10 cellular contexts compared by ENCODE assay signal in the genomic region with DNA sequence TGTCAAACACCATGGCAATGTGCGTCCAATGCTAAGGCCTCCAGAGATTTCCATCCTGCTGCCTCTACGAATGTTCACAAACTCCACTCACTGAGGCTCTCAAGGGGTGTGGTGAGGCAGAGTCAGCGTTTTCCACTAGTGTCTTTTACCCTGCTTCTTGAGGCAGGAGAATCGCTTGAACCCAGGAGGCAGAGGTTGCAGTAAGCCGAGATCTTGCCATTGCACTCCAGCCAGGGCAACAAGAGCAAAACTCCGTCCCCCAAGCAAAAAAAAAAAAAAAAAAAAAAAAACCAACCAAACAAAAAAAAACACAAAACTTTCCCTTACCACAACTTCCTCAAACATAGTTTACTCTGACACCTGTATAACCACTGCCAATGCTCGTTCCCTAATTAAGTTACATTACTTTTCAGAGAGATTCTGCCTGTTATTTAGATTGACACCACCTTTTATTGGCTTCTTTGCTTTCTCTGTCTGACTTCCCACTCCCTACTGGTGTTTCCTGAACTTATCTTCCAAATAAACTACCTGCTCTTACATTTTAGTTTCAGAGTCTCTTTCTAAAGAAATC.
A peak's percentile ranks its signal among the peaks of the same experiment; 100 is the strongest.
DNase-seq lines count a peak whose midpoint lies in the region; ATAC-seq, FAIRE-seq and TF ChIP-seq lines count a peak whose summit lies in the region.
"Had no signal": no experiment of that assay in that cellular context is flagged by ENCODE, and none has a peak within 500 bp of the region (broad histone marks: within the 10 kb centered on the region; RNA-seq: fewer than 3 reads in every experiment).

No MANE protein-coding gene starts in this region.

- peak overlapping the region; percentile 42 for H3K4me3 ChIP-seq in GM08714 (ENCODE audit: low read length)
- H3K4me3 ChIP-seq in GM12878 = peak overlapping the region; percentile 60
- H3K4me3 ChIP-seq in body of pancreas = no peak overlapping the region
- H3K4me3 ChIP-seq in A673 (ENCODE audit: low read depth, low read length, poor library complexity, severe bottlenecking) = no peak overlapping the region

- POLR2A ChIA-PET in GM12878 (lab: Charles Lee) = interaction anchor here (1.7 kb wide), 1 partner anchor 25 kb away, joined by 4 read pairs; no protein-coding TSS in a partner anchor
- POLR2A ChIA-PET in A673 (lab: Charles Lee; ENCODE audit: low non-redundant PET) = no interaction called here

- peaks cover 7% of the 10 kb centered on the region for H3K79me2 ChIP-seq in GM12878 (ENCODE audit: control insufficient read depth, insufficient read depth, low read length)

- peak overlapping the region; percentile 93 for H3K27ac ChIP-seq in GM12878 (ENCODE audit: control insufficient read depth, insufficient read depth)
- no peak overlapping the region for H3K27ac ChIP-seq in body of pancreas
- no peak overlapping the region for H3K27ac ChIP-seq in A673 (ENCODE audit: low read depth, low read length, poor library complexity, severe bottlenecking)

- H3K9me3 ChIP-seq in GM12878 (replicated peaks; ENCODE audit: control insufficient read depth, insufficient read depth, low read length) = no peaks in the 10 kb centered on the region; the same call in 2 of the 3 replicates
- no peaks in the 10 kb centered on the region for H3K9me3 ChIP-seq in body of pancreas
- H3K9me3 ChIP-seq in A673 (ENCODE audit: low read depth, low read length, poor library complexity, severe bottlenecking) = no peaks in the 10 kb centered on the region

- peak; percentile 35 for FAIRE-seq in GM12878 (lab: Jason Lieb, UNC)

- RAD21 ChIA-PET in GM12878 (lab: Charles Lee; ENCODE audit: unreplicated experiment) = interaction anchor here (1.0 to 1.8 kb wide), 4 partner anchors 25 to 315 kb away, joined by 3 to 9 read pairs (median 6); no protein-coding TSS in a partner anchor

- TF ChIP-seq CTCF in GM12878 (IDR thresholded peaks at IDR 0.05 in 2 of 3, conservative IDR thresholded peaks at IDR 0.05 in 1 of 3; ENCODE audit: control insufficient read depth in 2 of 3, extremely low read depth in 1 of 3, insufficient read depth in 1 of 3, low read depth in 3 of 3, low read length in 3 of 3) (no peak), body of pancreas (IDR thresholded peaks at IDR 0.05) (no peak), A673 (conservative IDR thresholded peaks at IDR 0.05; ENCODE audit: low read depth, low read length) (no peak)

- DNase-seq in GM12878 (ENCODE audit: low read depth, low spot score) = no peak
- DNase-seq in body of pancreas = no peak
- no peak for DNase-seq in ecto neural progenitor cell (ENCODE audit: low spot score)
- DNase-seq in activated CD4-positive, CD25-positive, alpha-beta regulatory T cell (lab: John Stamatoyannopoulos, UW) = no peak
- DNase-seq in A673 (ENCODE audit: low spot score) = no peak
- DNase-seq: activated CD4-positive, CD25-positive, alpha-beta regulatory T cell treated with anti-CD3 and anti-CD28 coated beads, Interleukin-2, amount 50 U/mL, for 72 hours; NCI-H446 treated with DMSO at 0.1 percent for 48 hours had no signal

- peak overlapping the region; percentile 61 for H3K9ac ChIP-seq in GM12878 (ENCODE audit: control insufficient read depth, insufficient read depth, low read length)

- H3K27me3 ChIP-seq in GM12878 (replicated peaks in 1 of 2; ENCODE audit: control insufficient read depth in 2 of 2, insufficient read depth in 2 of 2, low read length in 1 of 2) (no peaks in the 10 kb centered on the region), body of pancreas (no peaks in the 10 kb centered on the region), A673 (replicated peaks; ENCODE audit: insufficient read depth, low read depth, low read length, poor library complexity) (no peaks in the 10 kb centered on the region)

- peaks cover 10 to 17% of the 10 kb centered on the region in 2 experiments for H3K36me3 ChIP-seq in GM12878 (ENCODE audit: control insufficient read depth in 2 of 2, insufficient read depth in 2 of 2, low read length in 1 of 2)
- H3K36me3 ChIP-seq in body of pancreas (replicated peaks in 1 of 2; ENCODE audit: insufficient read depth in 1 of 2, low read depth in 2 of 2) = peaks cover 3 to 7% of the 10 kb centered on the region in 2 donors
- peaks cover 11% of the 10 kb centered on the region for H3K36me3 ChIP-seq in A673 (ENCODE audit: insufficient read depth, low read length, poor library complexity, severe bottlenecking)

- 15% methylated on average over 6 of the region's 7 CpGs for WGBS in GM12878 (ENCODE audit: insufficient coverage, insufficient replicate concordance, low lambda C conversion rate, missing lambda C conversion rate)
- 76 to 85% methylated on average over 7 of the region's 7 CpGs for WGBS in body of pancreas, 2 donors

- SMC1A ChIA-PET in GM12878 (lab: Charles Lee; ENCODE audit: uncharacterized antibody, unreplicated experiment) = interaction anchor here (0.5 to 2.8 kb wide), 8 partner anchors 15 to 1481 kb away, joined by 3 to 17 read pairs (median 4); a partner anchor contains a TSS

- no peak for TF ChIP-seq RAD21 in GM12878 (IDR thresholded peaks at IDR 0.05; ENCODE audit: insufficient read depth, low read depth, low read length)

- CTCF ChIA-PET in GM12878 (lab: Yijun Ruan, JAX) = interaction anchor here (0.6 to 2.4 kb wide), 16 partner anchors 14 to 337 kb away, joined by 3 to 11 read pairs (median 5); a partner anchor contains a TSS
- CTCF ChIA-PET in A673 (lab: Charles Lee) = no interaction called here

- peak overlapping the region; percentile 91 for H3K4me2 ChIP-seq in GM12878 (ENCODE audit: control insufficient read depth, insufficient read depth)

- no peak overlapping the region for H2AFZ ChIP-seq in GM12878 (ENCODE audit: control insufficient read depth, low read depth, low read length)

- peak; percentile 53 for ATAC-seq in GM19324 (IDR thresholded peaks at IDR 0.05; ENCODE audit: low FRiP score, unreplicated experiment)
- peak; percentile 28 for ATAC-seq in HG03521 (IDR thresholded peaks at IDR 0.05; ENCODE audit: unreplicated experiment)
- ATAC-seq in GM12878 = peak; percentile 76
- no peak for ATAC-seq in body of pancreas

- intact Hi-C loops in GM12878 (cut with micrococcal nuclease; ENCODE audit: unreplicated experiment) = loop anchor here (1.0 to 5.0 kb wide), 4 partner anchors 25 to 289 kb away; a partner anchor contains a TSS
- intact Hi-C loops in body of pancreas (cut with DNase I) = no loop called here
- intact Hi-C loops in A673 (cut with micrococcal nuclease; ENCODE audit: unreplicated experiment) = no loop called here

- H3K4me1 ChIP-seq in GM12878 (ENCODE audit: control insufficient read depth, insufficient read depth, low read length) (peaks cover 21% of the 10 kb centered on the region), body of pancreas (no peaks in the 10 kb centered on the region), A673 (ENCODE audit: insufficient read depth, low read length, poor library complexity, severe bottlenecking) (no peaks in the 10 kb centered on the region)

- TF ChIP-seq POLR2A in GM12878 (IDR thresholded peaks at IDR 0.05; ENCODE audit: low read depth, low read length) (no peak), body of pancreas (IDR thresholded peaks at IDR 0.05) (no peak)

- no peaks in the 10 kb centered on the region for H4K20me1 ChIP-seq in GM12878 (ENCODE audit: control insufficient read depth, insufficient read depth)

- TSS peak; percentile 51 for BruUV-seq in GM12878 (replicated peaks; lab: Mats Ljungman, UMichigan)
- BruUV-seq in A673 (replicated peaks; lab: Mats Ljungman, UMichigan) = no TSS peak

- TF ChIP-seq EP300 in GM12878 (IDR thresholded peaks at IDR 0.05; ENCODE audit: borderline replicate concordance in 1 of 2, control insufficient read depth in 1 of 2, low read depth in 2 of 2, low read length in 2 of 2) = peak; percentile 80 to 85

- in situ Hi-C loops in GM12878 (cut with MboI) = no loop called here

TF ChIP-seq in GM12878, 131 proteins besides CTCF, POLR2A, EP300 and RAD21 (continues in another document):
- TF ChIP-seq, protein P1, sequence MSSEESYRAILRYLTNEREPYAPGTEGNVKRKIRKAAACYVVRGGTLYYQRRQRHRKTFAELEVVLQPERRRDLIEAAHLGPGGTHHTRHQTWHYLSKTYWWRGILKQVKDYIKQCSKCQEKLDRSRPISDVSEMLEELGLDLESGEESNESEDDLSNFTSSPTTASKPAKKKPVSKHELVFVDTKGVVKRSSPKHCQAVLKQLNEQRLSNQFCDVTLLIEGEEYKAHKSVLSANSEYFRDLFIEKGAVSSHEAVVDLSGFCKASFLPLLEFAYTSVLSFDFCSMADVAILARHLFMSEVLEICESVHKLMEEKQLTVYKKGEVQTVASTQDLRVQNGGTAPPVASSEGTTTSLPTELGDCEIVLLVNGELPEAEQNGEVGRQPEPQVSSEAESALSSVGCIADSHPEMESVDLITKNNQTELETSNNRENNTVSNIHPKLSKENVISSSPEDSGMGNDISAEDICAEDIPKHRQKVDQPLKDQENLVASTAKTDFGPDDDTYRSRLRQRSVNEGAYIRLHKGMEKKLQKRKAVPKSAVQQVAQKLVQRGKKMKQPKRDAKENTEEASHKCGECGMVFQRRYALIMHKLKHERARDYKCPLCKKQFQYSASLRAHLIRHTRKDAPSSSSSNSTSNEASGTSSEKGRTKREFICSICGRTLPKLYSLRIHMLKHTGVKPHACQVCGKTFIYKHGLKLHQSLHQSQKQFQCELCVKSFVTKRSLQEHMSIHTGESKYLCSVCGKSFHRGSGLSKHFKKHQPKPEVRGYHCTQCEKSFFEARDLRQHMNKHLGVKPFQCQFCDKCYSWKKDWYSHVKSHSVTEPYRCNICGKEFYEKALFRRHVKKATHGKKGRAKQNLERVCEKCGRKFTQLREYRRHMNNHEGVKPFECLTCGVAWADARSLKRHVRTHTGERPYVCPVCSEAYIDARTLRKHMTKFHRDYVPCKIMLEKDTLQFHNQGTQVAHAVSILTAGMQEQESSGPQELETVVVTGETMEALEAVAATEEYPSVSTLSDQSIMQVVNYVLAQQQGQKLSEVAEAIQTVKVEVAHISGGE (CRISPR knock-in tag; IDR thresholded peaks at IDR 0.05) = no peak
- no peak for TF ChIP-seq CHD1 (IDR thresholded peaks at IDR 0.05; ENCODE audit: low read depth, low read length)
- TF ChIP-seq RUNX3 (IDR thresholded peaks at IDR 0.05; ENCODE audit: low read length) = peak; percentile 99
- peak; percentile 22; the same call in 1 of the 2 replicates for TF ChIP-seq SPI1 (IDR thresholded peaks at IDR 0.05; ENCODE audit: borderline replicate concordance, insufficient read depth, low read depth, low read length)
- TF ChIP-seq SIX5 (IDR thresholded peaks at IDR 0.05; ENCODE audit: low read depth, low read length, severe bottlenecking) = no peak
- TF ChIP-seq ZNF24 (IDR thresholded peaks at IDR 0.05) = no peak
- TF ChIP-seq EED (IDR thresholded peaks at IDR 0.05; ENCODE audit: low read depth) = peak; percentile 58
- no peak for TF ChIP-seq SUZ12 (IDR thresholded peaks at IDR 0.05; ENCODE audit: unreplicated experiment)
- no peak for TF ChIP-seq ZNF622 (IDR thresholded peaks at IDR 0.05)

Comparison
In these comparisons a context has a peak if more than half of its experiments do, and no peak if none do; other contexts are left out.
1. H3K4me3 ChIP-seq: peak in GM08714 (single experiment) and GM12878 (single experiment); none in body of pancreas (0 of 2) and A673 (single experiment).